ENCODE assay signal across 8 cellular contexts in genomic region chr11:119567667-119568582, GRCh38.
DNase-seq lines count a peak whose midpoint lies in the region; ATAC-seq, FAIRE-seq and TF ChIP-seq lines count a peak whose summit lies in the region.

No MANE protein-coding gene starts in this region.

- no peak for TF ChIP-seq POLR2A in H54 (IDR thresholded peaks at IDR 0.05; ENCODE audit: low read depth, low read length)

- no peak overlapping the region for H3K27ac Mint-ChIP-seq in activated CD8-positive, alpha-beta T cell treated with anti-CD3 and anti-CD28 coated beads for 36 hours

- CTCF ChIA-PET in activated CD8-positive, alpha-beta T cell treated with anti-CD3 and anti-CD28 coated beads for 36 hours (lab: Charles Lee) = no interaction called here

- H3K27ac ChIP-seq in RWPE2 (ENCODE audit: poor library complexity, severe bottlenecking) (no peak overlapping the region), right cardiac atrium (ENCODE audit: low read length) (no peak overlapping the region)

- POLR2A ChIA-PET in activated CD8-positive, alpha-beta T cell treated with anti-CD3 and anti-CD28 coated beads for 36 hours (lab: Charles Lee) = no interaction called here

- H3K36me3 ChIP-seq in RWPE2 (ENCODE audit: low read depth) = no peaks in the 10 kb centered on the region

- ATAC-seq in HG02981 (IDR thresholded peaks at IDR 0.05; ENCODE audit: unreplicated experiment) (peak; percentile 52), RWPE2 (ENCODE audit: low read depth) (peak; percentile 38; the same call in 1 of the 3 replicates), right cardiac atrium (peak; percentile 50 to 73), HG02571 (IDR thresholded peaks at IDR 0.05; ENCODE audit: unreplicated experiment) (no peak)
- ATAC-seq in activated CD8-positive, alpha-beta T cell treated with anti-CD3 and anti-CD28 coated beads for 36 hours = no peak

- TF ChIP-seq CTCF in RWPE2 (IDR thresholded peaks at IDR 0.05; ENCODE audit: poor library complexity, severe bottlenecking) = no peak
- no peak for TF ChIP-seq CTCF in activated CD8-positive, alpha-beta T cell treated with anti-CD3 and anti-CD28 coated beads for 36 hours (IDR thresholded peaks at IDR 0.05)

- no peak overlapping the region for H3K4me3 ChIP-seq in RWPE2 (ENCODE audit: severe bottlenecking)
- H3K4me3 ChIP-seq in right cardiac atrium (ENCODE audit: low read length) = no peak overlapping the region

- H3K4me3 Mint-ChIP-seq in activated CD8-positive, alpha-beta T cell treated with anti-CD3 and anti-CD28 coated beads for 36 hours = no peak overlapping the region

- peaks cover 3% of the 10 kb centered on the region for H3K27me3 Mint-ChIP-seq in activated CD8-positive, alpha-beta T cell treated with anti-CD3 and anti-CD28 coated beads for 36 hours

- no peak for FAIRE-seq in H54 (lab: Jason Lieb, UNC)

- intact Hi-C loops in right cardiac atrium (cut with DNase I) = no loop called here
- intact Hi-C loops in activated CD8-positive, alpha-beta T cell treated with anti-CD3 and anti-CD28 coated beads for 36 hours (cut with micrococcal nuclease) = no loop called here

- peaks cover 5% of the 10 kb centered on the region for H3K27me3 ChIP-seq in RWPE2 (ENCODE audit: insufficient read depth, poor library complexity, severe bottlenecking)
- no peaks in the 10 kb centered on the region for H3K27me3 ChIP-seq in right cardiac atrium (ENCODE audit: control insufficient read depth, insufficient read depth)

- no peaks in the 10 kb centered on the region for H3K4me1 Mint-ChIP-seq in activated CD8-positive, alpha-beta T cell treated with anti-CD3 and anti-CD28 coated beads for 36 hours (ENCODE audit: low read depth)

- H3K9me3 ChIP-seq in RWPE2 (ENCODE audit: severe bottlenecking) (no peaks in the 10 kb centered on the region), right cardiac atrium (ENCODE audit: control insufficient read depth, low read length) (no peaks in the 10 kb centered on the region)

- DNase-seq in EH (ENCODE audit: low read depth) (peak; percentile 94), RWPE2 (ENCODE audit: low spot score) (no peak), right cardiac atrium (no peak), H54 (ENCODE audit: insufficient read length, low spot score) (no peak), T-helper 2 cell (no peak)
- no peak for DNase-seq in activated CD8-positive, alpha-beta T cell treated with anti-CD3 and anti-CD28 coated beads for 36 hours

- WGBS in right cardiac atrium = 33% methylated on average over 9 of the region's 9 CpGs

- peaks cover 1% of the 10 kb centered on the region for H3K9me3 Mint-ChIP-seq in activated CD8-positive, alpha-beta T cell treated with anti-CD3 and anti-CD28 coated beads for 36 hours

- no peaks in the 10 kb centered on the region for H3K4me1 ChIP-seq in RWPE2 (ENCODE audit: insufficient read depth, poor library complexity, severe bottlenecking)
- peaks cover 3% of the 10 kb centered on the region for H3K4me1 ChIP-seq in right cardiac atrium (ENCODE audit: control insufficient read depth, insufficient read depth, low read length)

- H3K36me3 Mint-ChIP-seq in activated CD8-positive, alpha-beta T cell treated with anti-CD3 and anti-CD28 coated beads for 36 hours (ENCODE audit: low read depth) = no peaks in the 10 kb centered on the region

Comparison
In these comparisons a context has a peak if more than half of its experiments do, and no peak if none do; other contexts are left out.
1. ATAC-seq: peak in HG02981 (single experiment), RWPE2 (single experiment) and right cardiac atrium (2 of 2); none in HG02571 (single experiment) and activated CD8-positive, alpha-beta T cell treated with anti-CD3 and anti-CD28 coated beads for 36 hours (single experiment).